In the genomic region with DNA sequence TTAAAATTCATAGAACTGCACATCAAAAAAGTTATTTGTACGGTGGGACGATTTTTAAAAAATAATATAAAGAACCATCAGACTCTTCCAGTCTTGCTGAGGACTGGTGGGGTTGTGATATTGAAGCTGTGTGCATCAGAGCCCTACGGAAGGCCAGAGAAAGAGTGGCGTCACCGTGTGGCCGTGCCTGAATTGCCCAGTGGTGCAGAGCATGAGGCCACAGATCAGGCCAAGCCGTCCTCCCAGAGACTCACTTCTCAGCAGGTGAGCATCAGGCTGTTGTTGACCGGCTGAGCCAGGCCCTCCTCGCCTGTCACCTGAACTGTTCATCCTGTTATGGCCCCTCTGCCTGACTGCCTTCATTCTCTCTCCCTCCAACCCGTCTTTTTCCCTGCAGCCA, we compare ENCODE assay signal across 13 cellular contexts.
"Had no signal": no experiment of that assay in that cellular context is flagged by ENCODE, and none has a peak within 500 bp of the region (broad histone marks: within the 10 kb centered on the region; RNA-seq: fewer than 3 reads in every experiment).

No MANE protein-coding gene starts in this region.

- H3K27me3 ChIP-seq: ascending aorta, suprapubic skin had no signal

- H3K4me3 ChIP-seq: ascending aorta, suprapubic skin had no signal

- H3K9me3 Mint-ChIP-seq: activated naive CD4-positive, alpha-beta T cell treated with anti-CD3 and anti-CD28 coated beads for 36 hours; stimulated activated naive CD8-positive, alpha-beta T cell treated with anti-CD3 and anti-CD28 coated beads, Interleukin-15, Interleukin-2, amounts not matched to agents 100 ng/mL and 50 ng/mL, for 24 hours; type B pancreatic cell had no signal

- H3K36me3 ChIP-seq: ascending aorta, suprapubic skin had no signal

- H3K27ac Mint-ChIP-seq: activated naive CD4-positive, alpha-beta T cell treated with anti-CD3 and anti-CD28 coated beads for 36 hours; nephron progenitor cell; stimulated activated naive CD8-positive, alpha-beta T cell treated with anti-CD3 and anti-CD28 coated beads, Interleukin-15, Interleukin-2, amounts not matched to agents 100 ng/mL and 50 ng/mL, for 24 hours; type B pancreatic cell had no signal

- H3K9me3 ChIP-seq: ascending aorta, suprapubic skin had no signal

- H3K36me3 Mint-ChIP-seq: type B pancreatic cell had no signal

- H3K4me3 Mint-ChIP-seq: activated naive CD4-positive, alpha-beta T cell treated with anti-CD3 and anti-CD28 coated beads for 36 hours; nephron progenitor cell; stimulated activated naive CD8-positive, alpha-beta T cell treated with anti-CD3 and anti-CD28 coated beads, Interleukin-15, Interleukin-2, amounts not matched to agents 100 ng/mL and 50 ng/mL, for 24 hours; type B pancreatic cell had no signal

- H3K27ac ChIP-seq: ascending aorta, suprapubic skin had no signal

- DNase-seq: activated CD4-positive, alpha-beta T cell treated with anti-CD3 and anti-CD28 coated beads, Interleukin-2, amount 50 U/mL, for 4 hours; activated naive CD4-positive, alpha-beta T cell treated with anti-CD3 and anti-CD28 coated beads for 36 hours; activated T-cell treated with anti-CD3 and anti-CD28 coated beads for 4 hours; hippocampal formation; mesenchymal stem cell; nephron progenitor cell; SW 1271 had no signal

- ATAC-seq: activated CD4-positive, CD25-positive, alpha-beta regulatory T cell treated with anti-CD3 and anti-CD28 coated beads, Interleukin-2, amount 50 U/mL, for 24 hours; sciatic nerve had no signal

- H3K4me1 ChIP-seq: ascending aorta, suprapubic skin had no signal
